In genomic region chr12:73452672-73453469, GRCh38 we compare ENCODE assay signal across 19 cellular contexts.
DNase-seq lines count a peak whose midpoint lies in the region; ATAC-seq and TF ChIP-seq lines count a peak whose summit lies in the region.
"Had no signal": no experiment of that assay in that cellular context is flagged by ENCODE, and none has a peak within 500 bp of the region (broad histone marks: within the 10 kb centered on the region; RNA-seq: fewer than 3 reads in every experiment).

No MANE protein-coding gene starts in this region.

- no peaks in the 10 kb centered on the region for H3K36me3 Mint-ChIP-seq in endothelial cell (ENCODE audit: low read depth, unreplicated experiment)

- no peaks in the 10 kb centered on the region for H3K27me3 Mint-ChIP-seq in endothelial cell (ENCODE audit: unreplicated experiment)

- no peaks in the 10 kb centered on the region for H3K9me3 ChIP-seq in MG63
- H3K9me3 ChIP-seq: ovary, transverse colon had no signal

- DNase-seq in GM10266 (ENCODE audit: extremely low spot score) = peak; percentile 4
- DNase-seq in MG63 = no peak
- DNase-seq in stimulated activated CD4-positive, alpha-beta T cell treated with anti-CD3 and anti-CD28 coated beads, Interleukin-4, amount 100 ng/mL, for 4 hours = no peak
- DNase-seq in endothelial cell (ENCODE audit: low spot score) = no peak
- DNase-seq in NCI-H345 treated with DMSO at 0.1 percent for 48 hours (lab: John Stamatoyannopoulos, UW; ENCODE audit: unreplicated experiment) = no peak
- DNase-seq: activated CD8-positive, alpha-beta T cell treated with anti-CD3 and anti-CD28 coated beads, Interleukin-2, amount 10 ng/mL, durations not matched to agents 7 days and 5 days; EL; endodermal cell; HFFc6; left cardiac atrium; NCI-H1092 treated with DMSO at 0.1 percent for 48 hours; NCI-H2171; ovary; T-helper 1 cell; transverse colon; WERI-Rb-1 had no signal

- H3K4me3 Mint-ChIP-seq in endothelial cell (ENCODE audit: unreplicated experiment) = no peak overlapping the region
- H3K4me3 Mint-ChIP-seq: activated CD8-positive, alpha-beta T cell treated with anti-CD3 and anti-CD28 coated beads, Interleukin-2, amount 10 ng/mL, durations not matched to agents 7 days and 5 days; endodermal cell; HFFc6 had no signal

- no peaks in the 10 kb centered on the region for H3K36me3 ChIP-seq in MG63
- H3K36me3 ChIP-seq: ovary, transverse colon, WERI-Rb-1 had no signal

- H3K27ac Mint-ChIP-seq in endothelial cell (ENCODE audit: unreplicated experiment) = no peak overlapping the region
- H3K27ac Mint-ChIP-seq: activated CD8-positive, alpha-beta T cell treated with anti-CD3 and anti-CD28 coated beads, Interleukin-2, amount 10 ng/mL, durations not matched to agents 7 days and 5 days; endodermal cell; HFFc6 had no signal

- H3K9me3 Mint-ChIP-seq in endothelial cell (ENCODE audit: unreplicated experiment) = no peaks in the 10 kb centered on the region
- H3K9me3 Mint-ChIP-seq: endodermal cell had no signal

- H3K4me1 Mint-ChIP-seq in endothelial cell (ENCODE audit: unreplicated experiment) = no peaks in the 10 kb centered on the region

- H3K27me3 ChIP-seq in MG63 = no peaks in the 10 kb centered on the region
- H3K27me3 ChIP-seq: ovary, transverse colon had no signal

- peak; percentile 58 for ATAC-seq in GM19452 (IDR thresholded peaks at IDR 0.05; ENCODE audit: unreplicated experiment)
- peak; percentile 56 for ATAC-seq in HG02798 (IDR thresholded peaks at IDR 0.05; ENCODE audit: poor library complexity, unreplicated experiment)
- ATAC-seq in HG02870 (IDR thresholded peaks at IDR 0.05; ENCODE audit: unreplicated experiment) = no peak
- ATAC-seq: activated CD8-positive, alpha-beta T cell treated with anti-CD3 and anti-CD28 coated beads, Interleukin-2, amount 10 ng/mL, durations not matched to agents 7 days and 5 days; left cardiac atrium had no signal

- no peak for TF ChIP-seq CTCF in GM10266 (IDR thresholded peaks at IDR 0.05; ENCODE audit: control insufficient read depth, insufficient read depth, low read depth, missing control alignments)
- no peak for TF ChIP-seq CTCF in endothelial cell (IDR thresholded peaks at IDR 0.05; ENCODE audit: unreplicated experiment)

- H3K4me3 ChIP-seq in MG63 = peak overlapping the region; percentile 22
- H3K4me3 ChIP-seq: ovary, transverse colon had no signal
